In genomic region chr18:56245856-56246575, GRCh38 we compare ENCODE assay signal across 16 cellular contexts.
A peak's percentile ranks its signal among the peaks of the same experiment; 100 is the strongest.
DNase-seq lines count a peak whose midpoint lies in the region; ATAC-seq, FAIRE-seq and TF ChIP-seq lines count a peak whose summit lies in the region.
"Had no signal": no experiment of that assay in that cellular context is flagged by ENCODE, and none has a peak within 500 bp of the region (broad histone marks: within the 10 kb centered on the region; RNA-seq: fewer than 3 reads in every experiment).

No MANE protein-coding gene starts in this region.

- no peak overlapping the region for H2AFZ ChIP-seq in trophoblast cell (ENCODE audit: insufficient read depth, low read length, poor library complexity)

- no peaks in the 10 kb centered on the region for H3K79me1 ChIP-seq in trophoblast cell (ENCODE audit: low read length)

- TF ChIP-seq CTCF in D721Med (IDR thresholded peaks at IDR 0.05; ENCODE audit: insufficient read depth, missing control alignments) (no peak), fibroblast of mammary gland (conservative IDR thresholded peaks at IDR 0.05; ENCODE audit: control insufficient read depth, insufficient read depth, low read depth, low read length) (no peak), tibial artery (IDR thresholded peaks at IDR 0.05) (no peak)

- H2BK12ac ChIP-seq in trophoblast cell (ENCODE audit: low read length) = no peak overlapping the region

- no peaks in the 10 kb centered on the region for H3K79me2 ChIP-seq in trophoblast cell (ENCODE audit: control insufficient read depth, insufficient read depth, low read length, poor library complexity)

- H2BK120ac ChIP-seq in trophoblast cell (ENCODE audit: insufficient read depth, low read length, poor library complexity) = no peak overlapping the region

- H3K9me3 ChIP-seq in trophoblast cell (ENCODE audit: insufficient read depth, low read depth, low read length) (no peaks in the 10 kb centered on the region), tibial artery (no peaks in the 10 kb centered on the region)

- H3K4me2 ChIP-seq in trophoblast cell (ENCODE audit: low read length) = no peak overlapping the region

- H3K23ac ChIP-seq in trophoblast cell (ENCODE audit: low read length) = no peak overlapping the region

- H3K4ac ChIP-seq in trophoblast cell (ENCODE audit: low read depth, low read length) = no peak overlapping the region

- H3K9ac ChIP-seq in trophoblast cell (ENCODE audit: low read length) = no peak overlapping the region

- no peak overlapping the region for H4K91ac ChIP-seq in trophoblast cell (ENCODE audit: low read depth, low read length)

- no peaks in the 10 kb centered on the region for H3K36me3 Mint-ChIP-seq in effector memory CD8-positive, alpha-beta T cell (ENCODE audit: insufficient read depth)
- no peaks in the 10 kb centered on the region for H3K36me3 Mint-ChIP-seq in activated T-helper 1 cell treated with anti-CD3 and anti-CD28 coated beads, Interleukin-12 subunit alpha, Interleukin-12 subunit beta, Interleukin-2, Interleukin-4 antibody, amounts not matched to agents 30 ng/mL and 10 ng/mL and 1 ng/mL, durations not matched to agents 14 hours and 24 hours and 36 hours (ENCODE audit: low read depth)
- H3K36me3 Mint-ChIP-seq: CD8-positive, alpha-beta T cell had no signal

- no peaks in the 10 kb centered on the region for H3K27me3 ChIP-seq in trophoblast cell (ENCODE audit: insufficient read depth, low read length)
- H3K27me3 ChIP-seq in tibial artery = no peaks in the 10 kb centered on the region

- DNase-seq in D721Med (ENCODE audit: insufficient read length, low spot score) = no peak
- peak; percentile 36 for DNase-seq in fibroblast of mammary gland (ENCODE audit: low read depth)
- peak; percentile 23 to 56 for DNase-seq in trophoblast cell
- DNase-seq in effector memory CD8-positive, alpha-beta T cell = no peak
- no peak for DNase-seq in activated T-helper 1 cell treated with anti-CD3 and anti-CD28 coated beads, Interleukin-12 subunit alpha, Interleukin-12 subunit beta, Interleukin-2, Interleukin-4 antibody, amounts not matched to agents 30 ng/mL and 10 ng/mL and 1 ng/mL, durations not matched to agents 14 hours and 24 hours and 36 hours (ENCODE audit: low spot score)
- DNase-seq in tibial artery = no peak
- DNase-seq: activated CD8-positive, alpha-beta memory T cell treated with anti-CD3 and anti-CD28 coated beads for 24 hours; activated naive CD4-positive, alpha-beta T cell treated with anti-CD3 and anti-CD28 coated beads for 36 hours; CD8-positive, alpha-beta T cell; GDM1; NCI-H510A; stimulated activated CD4-positive, alpha-beta T cell treated with anti-CD3 and anti-CD28 coated beads, Interleukin-2, amount 100 ng/mL, for 48 hours; stimulated activated naive CD4-positive, alpha-beta T cell treated with Interleukin-2 at 50 U/mL for 16 hours had no signal

- no peak overlapping the region for H4K8ac ChIP-seq in trophoblast cell (ENCODE audit: low read depth, low read length)

- H3K27me3 Mint-ChIP-seq in effector memory CD8-positive, alpha-beta T cell = no peaks in the 10 kb centered on the region
- H3K27me3 Mint-ChIP-seq in activated T-helper 1 cell treated with anti-CD3 and anti-CD28 coated beads, Interleukin-12 subunit alpha, Interleukin-12 subunit beta, Interleukin-2, Interleukin-4 antibody, amounts not matched to agents 30 ng/mL and 10 ng/mL and 1 ng/mL, durations not matched to agents 14 hours and 24 hours and 36 hours (ENCODE audit: insufficient read depth) = no peaks in the 10 kb centered on the region

- H3K36me3 ChIP-seq in trophoblast cell (ENCODE audit: control insufficient read depth in 1 of 2, insufficient read depth in 2 of 2, low read length in 2 of 2) (peaks cover 0 to 2% of the 10 kb centered on the region in 2 experiments), tibial artery (no peaks in the 10 kb centered on the region)

- H3K18ac ChIP-seq in trophoblast cell (ENCODE audit: low read length) = no peak overlapping the region

- H4K12ac ChIP-seq in trophoblast cell (ENCODE audit: low read depth, low read length) = no peak overlapping the region

- H3K4me3 ChIP-seq in fibroblast of mammary gland (ENCODE audit: control insufficient read depth, low read depth, low read length) (no peak overlapping the region), trophoblast cell (ENCODE audit: low read depth, low read length) (no peak overlapping the region), tibial artery (no peak overlapping the region)

- no peak for ATAC-seq in esophagus mucosa
- no peak for ATAC-seq in effector memory CD8-positive, alpha-beta T cell (replicated peaks)
- ATAC-seq: CD8-positive, alpha-beta T cell had no signal

- H3K27ac ChIP-seq in trophoblast cell (ENCODE audit: low read depth, low read length) = no peak overlapping the region
- H3K27ac ChIP-seq in tibial artery = no peak overlapping the region

- H3K4me1 ChIP-seq in trophoblast cell (ENCODE audit: control insufficient read depth in 1 of 2, insufficient read depth in 2 of 2, low read length in 2 of 2) = no peaks in the 10 kb centered on the region
- H3K4me1 ChIP-seq in tibial artery = peaks cover 0 to 6% (median 0%) of the 10 kb centered on the region in 4 donors

- no peak overlapping the region for H2BK5ac ChIP-seq in trophoblast cell (ENCODE audit: low read depth, low read length, poor library complexity)

- intact Hi-C loops in activated T-helper 1 cell treated with anti-CD3 and anti-CD28 coated beads, Interleukin-12 subunit alpha, Interleukin-12 subunit beta, Interleukin-2, Interleukin-4 antibody, amounts not matched to agents 30 ng/mL and 10 ng/mL and 1 ng/mL, durations not matched to agents 14 hours and 24 hours and 36 hours (cut with micrococcal nuclease) = no loop called here
- intact Hi-C loops in tibial artery (cut with DNase I; ENCODE audit: low total_unique reads) = no loop called here

- no peak overlapping the region for H3K27ac Mint-ChIP-seq in effector memory CD8-positive, alpha-beta T cell
- H3K27ac Mint-ChIP-seq in activated T-helper 1 cell treated with anti-CD3 and anti-CD28 coated beads, Interleukin-12 subunit alpha, Interleukin-12 subunit beta, Interleukin-2, Interleukin-4 antibody, amounts not matched to agents 30 ng/mL and 10 ng/mL and 1 ng/mL, durations not matched to agents 14 hours and 24 hours and 36 hours = no peak overlapping the region
- H3K27ac Mint-ChIP-seq: activated naive CD4-positive, alpha-beta T cell treated with anti-CD3 and anti-CD28 coated beads for 36 hours; CD8-positive, alpha-beta T cell had no signal

- no peak overlapping the region for H3K14ac ChIP-seq in trophoblast cell (ENCODE audit: low read length)

- H2AK5ac ChIP-seq in trophoblast cell (ENCODE audit: low read length) = no peak overlapping the region

- H3K4me1 Mint-ChIP-seq in effector memory CD8-positive, alpha-beta T cell (ENCODE audit: low read depth in 2 of 2) = no peaks in the 10 kb centered on the region
- no peaks in the 10 kb centered on the region for H3K4me1 Mint-ChIP-seq in activated T-helper 1 cell treated with anti-CD3 and anti-CD28 coated beads, Interleukin-12 subunit alpha, Interleukin-12 subunit beta, Interleukin-2, Interleukin-4 antibody, amounts not matched to agents 30 ng/mL and 10 ng/mL and 1 ng/mL, durations not matched to agents 14 hours and 24 hours and 36 hours (ENCODE audit: low read depth)

- peak; percentile 91 for FAIRE-seq in D721Med (lab: Jason Lieb, UNC)
- FAIRE-seq: frontal cortex had no signal

- no CpG with 5 or more reads among the region's 5 CpGs for WGBS in trophoblast cell (ENCODE audit: extremely low coverage, insufficient coverage, insufficient read length)

- peaks cover 0 to 7% of the 10 kb centered on the region in 2 donors for H3K9me3 Mint-ChIP-seq in effector memory CD8-positive, alpha-beta T cell
- no peaks in the 10 kb centered on the region for H3K9me3 Mint-ChIP-seq in activated T-helper 1 cell treated with anti-CD3 and anti-CD28 coated beads, Interleukin-12 subunit alpha, Interleukin-12 subunit beta, Interleukin-2, Interleukin-4 antibody, amounts not matched to agents 30 ng/mL and 10 ng/mL and 1 ng/mL, durations not matched to agents 14 hours and 24 hours and 36 hours
- H3K9me3 Mint-ChIP-seq: activated naive CD4-positive, alpha-beta T cell treated with anti-CD3 and anti-CD28 coated beads for 36 hours; CD8-positive, alpha-beta T cell had no signal

- H3K4me3 Mint-ChIP-seq in effector memory CD8-positive, alpha-beta T cell = no peak overlapping the region
- no peak overlapping the region for H3K4me3 Mint-ChIP-seq in activated T-helper 1 cell treated with anti-CD3 and anti-CD28 coated beads, Interleukin-12 subunit alpha, Interleukin-12 subunit beta, Interleukin-2, Interleukin-4 antibody, amounts not matched to agents 30 ng/mL and 10 ng/mL and 1 ng/mL, durations not matched to agents 14 hours and 24 hours and 36 hours
- H3K4me3 Mint-ChIP-seq: activated naive CD4-positive, alpha-beta T cell treated with anti-CD3 and anti-CD28 coated beads for 36 hours; CD8-positive, alpha-beta T cell had no signal

TF ChIP-seq in PFSK-1, 5 proteins besides CTCF, POLR2A, EP300 and RAD21:
- TF ChIP-seq POLR2AphosphoS5 (IDR thresholded peaks at IDR 0.05; ENCODE audit: low read depth, low read length) (peak; percentile 19; the same call in 1 of the 2 replicates), REST (IDR thresholded peaks at IDR 0.05; ENCODE audit: insufficient read depth in 1 of 2, low read depth in 2 of 2, low read length in 2 of 2) (peak in 1 of 2 experiments; percentile 43; a peak in 1 of 4 replicates), SIN3A (IDR thresholded peaks at IDR 0.05; ENCODE audit: borderline replicate concordance, insufficient read depth, low read length) (no peak; the same call in 1 of the 2 replicates)

Comparison
In these comparisons a context has a peak if more than half of its experiments do, and no peak if none do; other contexts are left out.
1. DNase-seq: peak in fibroblast of mammary gland (single experiment) and trophoblast cell (2 of 2); none in D721Med (single experiment), effector memory CD8-positive, alpha-beta T cell (0 of 3), activated T-helper 1 cell treated with anti-CD3 and anti-CD28 coated beads, Interleukin-12 subunit alpha, Interleukin-12 subunit beta, Interleukin-2, Interleukin-4 antibody, amounts not matched to agents 30 ng/mL and 10 ng/mL and 1 ng/mL, durations not matched to agents 14 hours and 24 hours and 36 hours (single experiment) and tibial artery (0 of 2).